8 cellular contexts compared by ENCODE assay signal in genomic region chr16:57045694-57046381, GRCh38. TPM values are rescaled to one million over a fixed set of nuclear protein-coding genes. Genes with fewer than 3 reads are reported as not detected.
DNase-seq lines count a peak whose midpoint lies in the region; ATAC-seq, FAIRE-seq and TF ChIP-seq lines count a peak whose summit lies in the region.

No MANE protein-coding gene starts in this region.

- H3K27ac Mint-ChIP-seq in activated CD8-positive, alpha-beta T cell treated with anti-CD3 and anti-CD28 coated beads, Interleukin-2, amount 10 ng/mL, durations not matched to agents 7 days and 5 days, result peak overlapping the region; percentile 70
- H3K27ac Mint-ChIP-seq in naive thymus-derived CD8-positive, alpha-beta T cell, result peak overlapping the region; percentile 79 to 100 (median 92)

- no peak overlapping the region for H3K4me3 Mint-ChIP-seq in activated CD8-positive, alpha-beta T cell treated with anti-CD3 and anti-CD28 coated beads, Interleukin-2, amount 10 ng/mL, durations not matched to agents 7 days and 5 days
- H3K4me3 Mint-ChIP-seq in naive thymus-derived CD8-positive, alpha-beta T cell, result peak overlapping the region in 9 of 10 donors; percentile 11 to 65 (median 57)

- CTCF ChIA-PET in activated CD8-positive, alpha-beta T cell treated with anti-CD3 and anti-CD28 coated beads, Interleukin-2, amount 10 ng/mL, durations not matched to agents 7 days and 5 days (lab: Charles Lee), result interaction anchor here (0.6 to 3.5 kb wide), 12 partner anchors 11 to 81 kb away, joined by 3 to 38 read pairs (median 4); partner anchors contain the start of gene NLRC5

- peak; percentile 63 for TF ChIP-seq CTCF in D721Med (IDR thresholded peaks at IDR 0.05; ENCODE audit: insufficient read depth, missing control alignments)
- TF ChIP-seq CTCF in fibroblast of lung (conservative IDR thresholded peaks at IDR 0.05 in 1 of 2, IDR thresholded peaks at IDR 0.05 in 1 of 2; ENCODE audit: low read depth in 1 of 2, low read length in 2 of 2), result peak; percentile 66 to 90

- H3K27me3 ChIP-seq in fibroblast of lung (ENCODE audit: control insufficient read depth, insufficient read depth, low read length), result no peaks in the 10 kb centered on the region

- DNase-seq in D721Med (ENCODE audit: insufficient read length, low spot score), result no peak
- peak; percentile 59 for DNase-seq in HT-29 (ENCODE audit: low spot score)
- peak; percentile 50 for DNase-seq in activated CD8-positive, alpha-beta T cell treated with anti-CD3 and anti-CD28 coated beads, Interleukin-2, amount 10 ng/mL, durations not matched to agents 7 days and 5 days
- DNase-seq in fibroblast of lung (ENCODE audit: low read depth in 2 of 2), result peak; percentile 48 to 74
- peak in 9 of 10 donors; percentile 28 to 82 (median 42) for DNase-seq in naive thymus-derived CD8-positive, alpha-beta T cell
- no peak for DNase-seq in NCI-H2171 treated with DMSO at 0.1 percent for 48 hours (lab: John Stamatoyannopoulos, UW)
- DNase-seq in mesenteric fat pad (ENCODE audit: low spot score), result no peak
- DNase-seq in NCI-H2196 (lab: John Stamatoyannopoulos, UW; ENCODE audit: unreplicated experiment), result no peak

- no peak overlapping the region for H3K9ac ChIP-seq in fibroblast of lung (ENCODE audit: insufficient read depth, low read length)

- no peak overlapping the region for H2AFZ ChIP-seq in fibroblast of lung (ENCODE audit: low read length)

- H3K4me1 ChIP-seq in fibroblast of lung (ENCODE audit: control insufficient read depth, extremely low read depth, insufficient read depth, low read length), result peaks cover 5% of the 10 kb centered on the region

- no peak overlapping the region for H3K27ac ChIP-seq in fibroblast of lung (ENCODE audit: insufficient read depth, low read length)

- H3K36me3 Mint-ChIP-seq in activated CD8-positive, alpha-beta T cell treated with anti-CD3 and anti-CD28 coated beads, Interleukin-2, amount 10 ng/mL, durations not matched to agents 7 days and 5 days (ENCODE audit: low read depth), result peaks cover 68% of the 10 kb centered on the region
- peaks cover 0 to 81% (median 23%) of the 10 kb centered on the region in 3 donors for H3K36me3 Mint-ChIP-seq in naive thymus-derived CD8-positive, alpha-beta T cell

- FAIRE-seq in D721Med (lab: Jason Lieb, UNC), result no peak

- no peaks in the 10 kb centered on the region for H4K20me1 ChIP-seq in fibroblast of lung (ENCODE audit: control insufficient read depth, extremely low read depth, insufficient read depth, low read length)

- H3K27me3 Mint-ChIP-seq in activated CD8-positive, alpha-beta T cell treated with anti-CD3 and anti-CD28 coated beads, Interleukin-2, amount 10 ng/mL, durations not matched to agents 7 days and 5 days (ENCODE audit: low read depth), result no peaks in the 10 kb centered on the region
- no peaks in the 10 kb centered on the region for H3K27me3 Mint-ChIP-seq in naive thymus-derived CD8-positive, alpha-beta T cell

- no peak overlapping the region for H3K4me3 ChIP-seq in fibroblast of lung (replicated peaks in 1 of 4; ENCODE audit: control extremely low read depth in 1 of 4, insufficient read depth in 1 of 4, low read depth in 3 of 4, low read length in 4 of 4)

- H3K4me2 ChIP-seq in fibroblast of lung (ENCODE audit: extremely low read depth, insufficient read depth, low read length), result no peak overlapping the region

- H3K4me1 Mint-ChIP-seq in activated CD8-positive, alpha-beta T cell treated with anti-CD3 and anti-CD28 coated beads, Interleukin-2, amount 10 ng/mL, durations not matched to agents 7 days and 5 days (ENCODE audit: low read depth), result peaks cover 47% of the 10 kb centered on the region
- peaks cover 26 to 65% (median 58%) of the 10 kb centered on the region in 4 donors for H3K4me1 Mint-ChIP-seq in naive thymus-derived CD8-positive, alpha-beta T cell

- H3K9me3 ChIP-seq in fibroblast of lung (ENCODE audit: control insufficient read depth, insufficient read depth, low read depth, low read length), result no peaks in the 10 kb centered on the region

- H3K79me2 ChIP-seq in fibroblast of lung (ENCODE audit: control insufficient read depth, insufficient read depth, low read length), result no peaks in the 10 kb centered on the region

- POLR2A ChIA-PET in activated CD8-positive, alpha-beta T cell treated with anti-CD3 and anti-CD28 coated beads, Interleukin-2, amount 10 ng/mL, durations not matched to agents 7 days and 5 days (lab: Charles Lee), result interaction anchor here (0.8 to 3.1 kb wide), 5 partner anchors 10 to 82 kb away, joined by 3 to 11 read pairs (median 3); partner anchors contain the start of gene NLRC5
- POLR2A ChIA-PET in naive thymus-derived CD8-positive, alpha-beta T cell (lab: Charles Lee), result interaction anchor here (0.6 to 3.9 kb wide), 17 partner anchors 13 to 221 kb away, joined by 3 to 23 read pairs (median 3); partner anchors contain the start of genes HERPUD1 and NLRC5

- H3K36me3 ChIP-seq in fibroblast of lung (ENCODE audit: control insufficient read depth, insufficient read depth, low read length), result peaks cover 19% of the 10 kb centered on the region

- H3K9me3 Mint-ChIP-seq in activated CD8-positive, alpha-beta T cell treated with anti-CD3 and anti-CD28 coated beads, Interleukin-2, amount 10 ng/mL, durations not matched to agents 7 days and 5 days (ENCODE audit: insufficient read depth), result no peaks in the 10 kb centered on the region
- H3K9me3 Mint-ChIP-seq in naive thymus-derived CD8-positive, alpha-beta T cell, result no peaks in the 10 kb centered on the region

- no peak for ATAC-seq in activated CD8-positive, alpha-beta T cell treated with anti-CD3 and anti-CD28 coated beads, Interleukin-2, amount 10 ng/mL, durations not matched to agents 7 days and 5 days
- peak; percentile 9 to 11 for ATAC-seq in naive thymus-derived CD8-positive, alpha-beta T cell

RNA-seq across cellular contexts. Expression of gene CPNE2, which starts 46.5 kb away (rescaled TPM):
- total RNA-seq in HT-29 (2014; rRNA removed; shearing (Covaris generic)), result 40.5 and 44.2 TPM in 2 replicates
- 10 to 100 TPM; 11.3 to 12.5 TPM for total RNA-seq in activated CD8-positive, alpha-beta T cell treated with anti-CD3 and anti-CD28 coated beads, Interleukin-2, amount 10 ng/mL, durations not matched to agents 7 days and 5 days
- total RNA-seq in fibroblast of lung, result 14.6 and 20.5 TPM in 2 replicates
- 39.6 and 42.0 TPM in 2 replicates for polyA plus RNA-seq in fibroblast of lung
- 36.1 and 37.6 TPM in 2 replicates for polyA plus RNA-seq in fibroblast of lung (2012)
- 55.2 and 78.1 TPM in 2 replicates for polyA minus RNA-seq in fibroblast of lung (ENCODE audit: low replicate concordance)
- total RNA-seq in naive thymus-derived CD8-positive, alpha-beta T cell, result 10 to 100 TPM in 1 of 2 experiments, 1 to 10 TPM in 1; 9.6 to 10.3 TPM
- polyA plus RNA-seq in naive thymus-derived CD8-positive, alpha-beta T cell, result 10 to 100 TPM; 26.8 to 60.4 (median 30.4) TPM
- 60.1 TPM for total RNA-seq in mesenteric fat pad

RNA-seq across cellular contexts. Expression of gene NLRC5, which starts 56.5 kb away (rescaled TPM):
- 4.2 and 8.2 TPM in 2 replicates for total RNA-seq in HT-29 (2014; rRNA removed; shearing (Covaris generic))
- total RNA-seq in activated CD8-positive, alpha-beta T cell treated with anti-CD3 and anti-CD28 coated beads, Interleukin-2, amount 10 ng/mL, durations not matched to agents 7 days and 5 days, result 100 to 1,000 TPM; 280 to 291 TPM
- total RNA-seq in fibroblast of lung, result 23.6 and 43.6 TPM in 2 replicates
- 18.8 and 22.2 TPM in 2 replicates for polyA plus RNA-seq in fibroblast of lung
- 15.0 and 16.3 TPM in 2 replicates for polyA plus RNA-seq in fibroblast of lung (2012)
- 68.3 and 84.0 TPM in 2 replicates for polyA minus RNA-seq in fibroblast of lung (ENCODE audit: low replicate concordance)
- total RNA-seq in naive thymus-derived CD8-positive, alpha-beta T cell, result 100 to 1,000 TPM; 474 to 488 TPM
- polyA plus RNA-seq in naive thymus-derived CD8-positive, alpha-beta T cell, result 100 to 1,000 TPM in 1 of 3 donors, 10 to 100 TPM in 2; 70.4 to 137 (median 80.0) TPM
- 63.9 TPM for total RNA-seq in mesenteric fat pad

Comparison
In these comparisons a context has a peak if more than half of its experiments do, and no peak if none do; other contexts are left out.
1. DNase-seq: peak in HT-29 (single experiment), activated CD8-positive, alpha-beta T cell treated with anti-CD3 and anti-CD28 coated beads, Interleukin-2, amount 10 ng/mL, durations not matched to agents 7 days and 5 days (single experiment), fibroblast of lung (2 of 2) and naive thymus-derived CD8-positive, alpha-beta T cell (9 of 10); none in D721Med (single experiment), NCI-H2171 treated with DMSO at 0.1 percent for 48 hours (single experiment), mesenteric fat pad (single experiment) and NCI-H2196 (single experiment).